Comparison of ENCODE assay signal across 16 cellular contexts in the genomic region with DNA sequence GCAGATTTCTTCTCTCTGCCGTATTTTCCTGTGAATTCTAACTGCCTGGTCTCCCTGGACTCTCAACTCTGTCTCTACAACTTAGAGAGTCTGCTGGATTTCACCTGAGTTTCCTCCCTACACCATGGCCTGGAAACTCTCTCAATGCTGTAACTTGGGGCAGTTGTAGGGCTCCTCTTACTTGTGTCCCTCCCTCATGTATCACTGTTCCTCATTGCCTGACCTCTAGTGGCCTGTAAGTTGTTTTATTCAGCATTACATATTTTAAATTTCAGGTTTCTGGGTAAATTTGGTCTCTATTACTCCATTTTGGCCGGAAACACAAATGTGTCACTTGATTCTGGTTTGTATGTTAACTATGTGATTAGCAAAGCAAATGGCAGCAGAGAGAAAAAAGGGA.
DNase-seq lines count a peak whose midpoint lies in the region; TF ChIP-seq lines count a peak whose summit lies in the region.
"Had no signal": no experiment of that assay in that cellular context is flagged by ENCODE, and none has a peak within 500 bp of the region (broad histone marks: within the 10 kb centered on the region; RNA-seq: fewer than 3 reads in every experiment).

No MANE protein-coding gene starts in this region.

- H3K4me2 ChIP-seq in OCI-LY3 (ENCODE audit: low read length), result no peak overlapping the region

- TF ChIP-seq CTCF in OCI-LY3 (IDR thresholded peaks at IDR 0.05; ENCODE audit: low read depth, low read length), result peak; percentile 27
- TF ChIP-seq CTCF in endodermal cell (conservative IDR thresholded peaks at IDR 0.05), result peak; percentile 66
- peak; percentile 35 for TF ChIP-seq CTCF in retinal pigment epithelial cell (conservative IDR thresholded peaks at IDR 0.05; ENCODE audit: low read depth, low read length)

- peak; percentile 22 for DNase-seq in NCI-H1092 treated with DMSO at 0.1 percent for 48 hours (lab: John Stamatoyannopoulos, UW)
- no peak for DNase-seq in NCI-H1092 (lab: John Stamatoyannopoulos, UW)
- DNase-seq in endodermal cell, result no peak
- DNase-seq in retinal pigment epithelial cell (ENCODE audit: low read depth), result no peak
- DNase-seq in T-helper 1 cell, result no peak
- DNase-seq in KBM-7, result no peak
- DNase-seq in NK-92 (lab: John Stamatoyannopoulos, UW; ENCODE audit: unreplicated experiment), result no peak
- DNase-seq: activated B cell treated with CpG ODN at 0.5 μM for 24 hours, adrenal gland, head of caudate nucleus, NCI-H345, nucleus accumbens, SHP77 treated with DMSO at 0.1 percent for 48 hours, spleen, trophoblast cell had no signal

- H3K4me3 Mint-ChIP-seq in endodermal cell, result no peak overlapping the region
- H3K4me3 Mint-ChIP-seq: activated B cell treated with CpG ODN at 0.5 μM for 24 hours had no signal

- no peak overlapping the region for H2AFZ ChIP-seq in OCI-LY3 (ENCODE audit: low read depth, low read length)

- H3K4me1 Mint-ChIP-seq in endodermal cell, result peaks cover 44% of the 10 kb centered on the region
- H3K4me1 Mint-ChIP-seq: activated B cell treated with CpG ODN at 0.5 μM for 24 hours had no signal

- no peaks in the 10 kb centered on the region for H3K79me2 ChIP-seq in OCI-LY3 (ENCODE audit: low read length)

- H3K4me1 ChIP-seq in OCI-LY3 (ENCODE audit: low read length) (no peaks in the 10 kb centered on the region), endodermal cell (ENCODE audit: control insufficient read depth, insufficient read depth, low read length) (peaks cover 20% of the 10 kb centered on the region)
- H3K4me1 ChIP-seq: adrenal gland, spleen had no signal

- H3K27me3 ChIP-seq in OCI-LY3 (ENCODE audit: low read depth, low read length) (no peaks in the 10 kb centered on the region), endodermal cell (ENCODE audit: control insufficient read depth, insufficient read depth, low read length, poor library complexity, severe bottlenecking) (no peaks in the 10 kb centered on the region)
- H3K27me3 ChIP-seq: adrenal gland, spleen had no signal

- H3K27ac Mint-ChIP-seq in endodermal cell, result peak overlapping the region; percentile 91
- H3K27ac Mint-ChIP-seq: activated B cell treated with CpG ODN at 0.5 μM for 24 hours had no signal

- H4K20me1 ChIP-seq in OCI-LY3 (ENCODE audit: insufficient read depth, low read length), result no peaks in the 10 kb centered on the region

- H3K36me3 ChIP-seq in OCI-LY3 (replicated peaks; ENCODE audit: low read depth, low read length) (no peaks in the 10 kb centered on the region), endodermal cell (ENCODE audit: control insufficient read depth, insufficient read depth, low read length) (peaks cover 7% of the 10 kb centered on the region)
- H3K36me3 ChIP-seq: adrenal gland, spleen had no signal

- no peaks in the 10 kb centered on the region for H3K27me3 Mint-ChIP-seq in endodermal cell (ENCODE audit: insufficient read depth)
- H3K27me3 Mint-ChIP-seq: activated B cell treated with CpG ODN at 0.5 μM for 24 hours had no signal

- H3K27ac ChIP-seq in OCI-LY3 (ENCODE audit: low read length), result no peak overlapping the region
- H3K27ac ChIP-seq in endodermal cell (ENCODE audit: low read depth, low read length), result peak overlapping the region; percentile 44
- H3K27ac ChIP-seq: adrenal gland, spleen had no signal

- H3K9me3 ChIP-seq in OCI-LY3 (ENCODE audit: insufficient read depth, low read length), result no peaks in the 10 kb centered on the region
- peaks cover 25% of the 10 kb centered on the region for H3K9me3 ChIP-seq in endodermal cell (ENCODE audit: control insufficient read depth, low read length)
- H3K9me3 ChIP-seq: adrenal gland had no signal

- H3K9ac ChIP-seq in OCI-LY3 (ENCODE audit: low read length), result no peak overlapping the region
- H3K9ac ChIP-seq in endodermal cell (ENCODE audit: extremely low read depth, low read length, poor library complexity, severe bottlenecking), result peak overlapping the region; percentile 58

- H3K4me3 ChIP-seq in OCI-LY3 (ENCODE audit: low read length), result no peak overlapping the region
- peak overlapping the region; percentile 48 for H3K4me3 ChIP-seq in endodermal cell (ENCODE audit: low read length)
- H3K4me3 ChIP-seq in retinal pigment epithelial cell (ENCODE audit: low read length), result no peak overlapping the region
- H3K4me3 ChIP-seq: adrenal gland, spleen had no signal

- peaks cover 11% of the 10 kb centered on the region for H3K36me3 Mint-ChIP-seq in endodermal cell (ENCODE audit: low read depth)

- in situ Hi-C loops in KBM-7 (cut with MboI; ENCODE audit: low pct_unique_long_range_greater_than_20kb, low sequenced_read_pairs), result no loop called here

- 67 to 70% methylated on average over 1 to 2 of the region's 2 CpGs for WGBS in endodermal cell (ENCODE audit: insufficient coverage in 1 of 2, insufficient read length in 1 of 2), 2 experiments

- peaks cover 22% of the 10 kb centered on the region for H3K9me3 Mint-ChIP-seq in endodermal cell
